ENCODE assay signal across 23 cellular contexts in genomic region chr7:158502068-158502750, GRCh38.
"Had no signal": no experiment of that assay in that cellular context is flagged by ENCODE, and none has a peak within 500 bp of the region (broad histone marks: within the 10 kb centered on the region; RNA-seq: fewer than 3 reads in every experiment).

No MANE protein-coding gene starts in this region.

- DNase-seq: colonic mucosa; cortex of kidney; effector CD8-positive, alpha-beta T cell; effector memory CD8-positive, alpha-beta T cell; endodermal cell; erythroblast; foreskin melanocyte; gastrocnemius medialis; glutamatergic neuron; heart right ventricle; hippocampal formation; left cardiac atrium; left ventricle myocardium superior; lower lobe of right lung; mesenchymal stem cell had no signal

- H3K36me3 Mint-ChIP-seq: mesothelial cell of epicardium had no signal

- H3K9me3 Mint-ChIP-seq: effector memory CD8-positive, alpha-beta T cell had no signal

- ATAC-seq: effector memory CD8-positive, alpha-beta T cell; esophagus mucosa; gastrocnemius medialis; heart right ventricle; left cardiac atrium; left lung; left ventricle myocardium superior; lower lobe of right lung had no signal

- FAIRE-seq: endometrium, islet of Langerhans, keratinocyte had no signal

- H3K27ac ChIP-seq: colonic mucosa, epithelial cell of prostate, gastrocnemius medialis, heart right ventricle, left lung, lower lobe of right lung had no signal

- H3K36me3 ChIP-seq: colonic mucosa, gastrocnemius medialis, heart right ventricle, left lung, lower lobe of right lung had no signal

- H3K4me3 ChIP-seq: colonic mucosa, gastrocnemius medialis, heart right ventricle, left lung, lower lobe of right lung had no signal

- H3K27ac Mint-ChIP-seq: dendritic cell treated with granulocyte-macrophage colony-stimulating factor and Interleukin-4, amounts not matched to agents 40 ng/mL and 50 ng/mL, for 4 days; effector memory CD8-positive, alpha-beta T cell; endodermal cell; mesothelial cell of epicardium had no signal

- H3K27me3 ChIP-seq: colonic mucosa had no signal

- H3K4me1 Mint-ChIP-seq: endodermal cell had no signal

- H3K4me1 ChIP-seq: colonic mucosa, gastrocnemius medialis, heart right ventricle, left lung, lower lobe of right lung had no signal

- H3K4me3 Mint-ChIP-seq: dendritic cell treated with granulocyte-macrophage colony-stimulating factor and Interleukin-4, amounts not matched to agents 40 ng/mL and 50 ng/mL, for 4 days; effector memory CD8-positive, alpha-beta T cell; endodermal cell; mesothelial cell of epicardium had no signal

- H3K9me3 ChIP-seq: colonic mucosa, gastrocnemius medialis had no signal
